Comparison of ENCODE assay signal across 8 cellular contexts in the genomic region with DNA sequence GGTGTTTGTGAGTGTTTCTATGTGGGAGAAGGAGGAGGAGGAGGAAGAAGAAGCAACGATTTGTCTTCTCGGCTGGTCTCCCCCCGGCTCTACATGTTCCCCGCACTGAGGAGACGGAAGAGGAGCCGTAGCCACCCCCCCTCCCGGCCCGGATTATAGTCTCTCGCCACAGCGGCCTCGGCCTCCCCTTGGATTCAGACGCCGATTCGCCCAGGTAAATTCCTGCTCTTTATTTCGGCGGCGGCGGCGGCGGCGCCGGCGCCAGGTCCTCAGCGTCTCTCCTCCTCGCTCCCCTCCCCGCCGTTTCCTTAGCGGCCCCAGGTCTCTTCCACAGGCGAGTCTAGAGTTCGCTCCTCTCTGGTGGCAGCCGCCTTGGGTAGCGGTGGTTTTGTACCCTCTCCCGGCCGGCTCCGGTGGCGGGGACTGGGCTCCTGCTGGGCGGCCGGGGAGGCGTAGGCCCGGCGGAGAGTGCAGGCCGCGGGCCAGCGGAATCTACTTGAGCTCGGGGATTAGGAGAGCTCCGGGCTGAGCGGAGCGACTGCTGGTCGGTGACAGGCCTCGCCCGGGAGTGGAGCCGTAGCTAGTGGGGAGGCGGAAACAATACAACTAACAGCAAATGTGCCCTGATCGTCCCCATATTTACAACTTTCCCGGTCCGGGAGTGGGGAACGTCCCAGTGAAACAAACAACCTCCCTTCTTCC. TPM values are rescaled to one million over a fixed set of nuclear protein-coding genes. Genes with fewer than 3 reads are reported as not detected.
DNase-seq lines count a peak whose midpoint lies in the region; ATAC-seq, FAIRE-seq and TF ChIP-seq lines count a peak whose summit lies in the region.

No MANE protein-coding gene starts in this region.

- H3K27ac ChIP-seq in C4-2B (peak overlapping the region; percentile 89), testis (peak overlapping the region; percentile 99)

- H3K36me3 Mint-ChIP-seq in IgD-negative memory B cell = no peaks in the 10 kb centered on the region

- peaks cover 12% of the 10 kb centered on the region for H3K4me1 ChIP-seq in testis

- no peaks in the 10 kb centered on the region for H3K9me3 ChIP-seq in testis

- intact Hi-C loops in testis (cut with DNase I; ENCODE audit: low total_unique reads) = no loop called here

- 1% methylated on average over 43 to 55 of the region's 57 CpGs for WGBS in testis, 2 donors

- peaks cover 35 to 41% (median 41%) of the 10 kb centered on the region in 3 donors for H3K4me1 Mint-ChIP-seq in IgD-negative memory B cell

- H3K36me3 ChIP-seq in testis (ENCODE audit: low read depth, missing control alignments) = no peaks in the 10 kb centered on the region

- DNase-seq in RCC 7860 (ENCODE audit: low spot score) (peak; percentile 38), globus pallidus (ENCODE audit: low spot score) (peak; percentile 77), occipital lobe (lab: John Stamatoyannopoulos, UW) (peak; percentile 75), testis (peak; percentile 77)
- DNase-seq in activated naive CD4-positive, alpha-beta T cell treated with Interleukin-2 at 50 U/mL for 16 hours = peak; percentile 59

- no peaks in the 10 kb centered on the region for H3K27me3 ChIP-seq in testis

- FAIRE-seq in RCC 7860 (lab: Jason Lieb, UNC) = no peak

- H3K4me3 ChIP-seq in testis = peak overlapping the region; percentile 90 to 94

- H3K4me3 Mint-ChIP-seq in IgD-negative memory B cell = peak overlapping the region; percentile 91 to 98 (median 96)

- peak overlapping the region; percentile 92 to 98 (median 94) for H3K27ac Mint-ChIP-seq in IgD-negative memory B cell

- peak; percentile 17 for ATAC-seq in GM21390 (IDR thresholded peaks at IDR 0.05; ENCODE audit: unreplicated experiment)

- peaks cover 0 to 1% (median 0%) of the 10 kb centered on the region in 3 donors for H3K9me3 Mint-ChIP-seq in IgD-negative memory B cell

- TF ChIP-seq CTCF in C4-2B (conservative IDR thresholded peaks at IDR 0.05) (no peak), testis (IDR thresholded peaks at IDR 0.05) (no peak)

- H3K27me3 Mint-ChIP-seq in IgD-negative memory B cell = no peaks in the 10 kb centered on the region

- no peak for TF ChIP-seq POLR2A in testis (IDR thresholded peaks at IDR 0.05)

RNA-seq across cellular contexts. Expression of a gene that starts 0.5 kb away (rescaled TPM):
- polyA plus RNA-seq in IgD-negative memory B cell (20.2 TPM), testis (ENCODE audit: insufficient read depth, low read depth, low replicate concordance) (13.8 TPM)
- total RNA-seq in occipital lobe (74.9 TPM), testis (10 to 100 TPM; 76.6 to 80.2 TPM)

Comparison
In these comparisons a context has a peak if more than half of its experiments do, and no peak if none do; other contexts are left out.
1. Peak in every context shown above with its lines: DNase-seq, ATAC-seq, H3K4me3 ChIP-seq and H3K27ac ChIP-seq.